35 cellular contexts compared by ENCODE assay signal in genomic region chr4:165605811-165606210, GRCh38.
"Had no signal": no experiment of that assay in that cellular context is flagged by ENCODE, and none has a peak within 500 bp of the region (broad histone marks: within the 10 kb centered on the region; RNA-seq: fewer than 3 reads in every experiment).

No MANE protein-coding gene starts in this region.

- H3K36me3 ChIP-seq: ascending aorta, cardiac muscle cell had no signal

- H3K9me3 ChIP-seq: ascending aorta had no signal

- H3K4me3 ChIP-seq: ascending aorta, cardiac muscle cell had no signal

- H3K27ac ChIP-seq: ascending aorta, cardiac muscle cell, VCaP had no signal

- H3K36me3 Mint-ChIP-seq: activated CD8-positive, alpha-beta memory T cell treated with anti-CD3 and anti-CD28 coated beads, Interleukin-2, amount 10 ng/mL, durations not matched to agents 7 days and 5 days; activated naive CD4-positive, alpha-beta T cell treated with anti-CD3 and anti-CD28 coated beads, Interleukin-2, amount 10 ng/mL, durations not matched to agents 7 days and 5 days; activated naive CD4-positive, alpha-beta T cell treated with anti-CD3 and anti-CD28 coated beads, Interleukin-2, amount 50 U/mL, for 24 hours; activated naive CD8-positive, alpha-beta T cell; activated naive CD8-positive, alpha-beta T cell treated with anti-CD3 and anti-CD28 coated beads, Interleukin-2, amount 10 ng/mL, durations not matched to agents 7 days and 5 days; brain had no signal

- H3K27ac Mint-ChIP-seq: activated B cell treated with CpG ODN at 0.5 μM for 24 hours; activated CD4-positive, alpha-beta memory T cell treated with anti-CD3 and anti-CD28 coated beads, Interleukin-2, amount 10 ng/mL, durations not matched to agents 7 days and 5 days; activated CD4-positive, alpha-beta T cell treated with anti-CD3 and anti-CD28 coated beads, Interleukin-2, amount 10 ng/mL, durations not matched to agents 7 days and 5 days; activated CD8-positive, alpha-beta memory T cell treated with anti-CD3 and anti-CD28 coated beads, Interleukin-2, amount 10 ng/mL, durations not matched to agents 7 days and 5 days; activated CD8-positive, alpha-beta T cell treated with anti-CD3 and anti-CD28 coated beads, Interleukin-2, amount 10 ng/mL, durations not matched to agents 7 days and 5 days; activated naive CD4-positive, alpha-beta T cell treated with anti-CD3 and anti-CD28 coated beads, Interleukin-2, amount 10 ng/mL, durations not matched to agents 7 days and 5 days; activated naive CD4-positive, alpha-beta T cell treated with anti-CD3 and anti-CD28 coated beads, Interleukin-2, amount 50 U/mL, for 24 hours; activated naive CD8-positive, alpha-beta T cell; activated naive CD8-positive, alpha-beta T cell treated with anti-CD3 and anti-CD28 coated beads, Interleukin-2, amount 10 ng/mL, durations not matched to agents 7 days and 5 days; activated naive CD8-positive, alpha-beta T cell treated with anti-CD3 and anti-CD28 coated beads, Interleukin-2, amount 50 U/mL, for 24 hours; activated T-cell treated with anti-CD3 and anti-CD28 coated beads, Interleukin-2, amount 50 U/mL, for 24 hours; activated T-helper 2 cell treated with anti-CD3 and anti-CD28 coated beads, Interferon-gamma antibody, Interleukin-2, Interleukin-4, amounts not matched to agents 10 μg/mL and 5 μg/mL and 100 μg/mL, durations not matched to agents 14 hours and 24 hours and 36 hours; brain; T-helper 1 cell treated with Interleukin-12 subunit alpha and Interleukin-12 subunit beta and Interleukin-4 antibody, amounts not matched to agents 30 μg/mL and 1 μg/mL, for 36 hours; T-helper 2 cell treated with Interferon-gamma antibody and Interleukin-4, amounts not matched to agents 5 μg/mL and 100 μg/mL, for 36 hours had no signal

- H3K27me3 ChIP-seq: ascending aorta, cardiac muscle cell had no signal

- FAIRE-seq: TTC549 had no signal

- H3K27me3 Mint-ChIP-seq: activated B cell treated with CpG ODN at 0.5 μM for 24 hours; activated CD4-positive, alpha-beta memory T cell treated with anti-CD3 and anti-CD28 coated beads, Interleukin-2, amount 10 ng/mL, durations not matched to agents 7 days and 5 days; activated CD8-positive, alpha-beta memory T cell treated with anti-CD3 and anti-CD28 coated beads, Interleukin-2, amount 10 ng/mL, durations not matched to agents 7 days and 5 days; activated naive CD4-positive, alpha-beta T cell treated with anti-CD3 and anti-CD28 coated beads, Interleukin-2, amount 10 ng/mL, durations not matched to agents 7 days and 5 days; activated naive CD4-positive, alpha-beta T cell treated with anti-CD3 and anti-CD28 coated beads, Interleukin-2, amount 50 U/mL, for 24 hours; activated naive CD8-positive, alpha-beta T cell; activated naive CD8-positive, alpha-beta T cell treated with anti-CD3 and anti-CD28 coated beads, Interleukin-2, amount 10 ng/mL, durations not matched to agents 7 days and 5 days; activated naive CD8-positive, alpha-beta T cell treated with anti-CD3 and anti-CD28 coated beads, Interleukin-2, amount 50 U/mL, for 24 hours; activated T-cell treated with anti-CD3 and anti-CD28 coated beads, Interleukin-2, amount 50 U/mL, for 24 hours; central memory CD8-positive, alpha-beta T cell had no signal

- H3K4me3 Mint-ChIP-seq: activated B cell treated with CpG ODN at 0.5 μM for 24 hours; activated CD4-positive, alpha-beta memory T cell treated with anti-CD3 and anti-CD28 coated beads, Interleukin-2, amount 10 ng/mL, durations not matched to agents 7 days and 5 days; activated CD4-positive, alpha-beta T cell treated with anti-CD3 and anti-CD28 coated beads, Interleukin-2, amount 10 ng/mL, durations not matched to agents 7 days and 5 days; activated CD8-positive, alpha-beta memory T cell treated with anti-CD3 and anti-CD28 coated beads, Interleukin-2, amount 10 ng/mL, durations not matched to agents 7 days and 5 days; activated CD8-positive, alpha-beta T cell treated with anti-CD3 and anti-CD28 coated beads, Interleukin-2, amount 10 ng/mL, durations not matched to agents 7 days and 5 days; activated naive CD4-positive, alpha-beta T cell treated with anti-CD3 and anti-CD28 coated beads, Interleukin-2, amount 10 ng/mL, durations not matched to agents 7 days and 5 days; activated naive CD4-positive, alpha-beta T cell treated with anti-CD3 and anti-CD28 coated beads, Interleukin-2, amount 50 U/mL, for 24 hours; activated naive CD8-positive, alpha-beta T cell; activated naive CD8-positive, alpha-beta T cell treated with anti-CD3 and anti-CD28 coated beads, Interleukin-2, amount 10 ng/mL, durations not matched to agents 7 days and 5 days; activated naive CD8-positive, alpha-beta T cell treated with anti-CD3 and anti-CD28 coated beads, Interleukin-2, amount 50 U/mL, for 24 hours; activated T-cell treated with anti-CD3 and anti-CD28 coated beads, Interleukin-2, amount 50 U/mL, for 24 hours; brain; central memory CD8-positive, alpha-beta T cell; T-helper 1 cell treated with Interleukin-12 subunit alpha and Interleukin-12 subunit beta and Interleukin-4 antibody, amounts not matched to agents 30 μg/mL and 1 μg/mL, for 36 hours; T-helper 2 cell treated with Interferon-gamma antibody and Interleukin-4, amounts not matched to agents 5 μg/mL and 100 μg/mL, for 36 hours had no signal

- H3K4me1 ChIP-seq: ascending aorta had no signal

- H3K4me1 Mint-ChIP-seq: activated B cell treated with CpG ODN at 0.5 μM for 24 hours; activated naive CD4-positive, alpha-beta T cell treated with anti-CD3 and anti-CD28 coated beads, Interleukin-2, amount 10 ng/mL, durations not matched to agents 7 days and 5 days; activated naive CD4-positive, alpha-beta T cell treated with anti-CD3 and anti-CD28 coated beads, Interleukin-2, amount 50 U/mL, for 24 hours; activated naive CD8-positive, alpha-beta T cell treated with anti-CD3 and anti-CD28 coated beads, Interleukin-2, amount 50 U/mL, for 24 hours; central memory CD8-positive, alpha-beta T cell had no signal

- ATAC-seq: activated CD8-positive, alpha-beta memory T cell treated with anti-CD3 and anti-CD28 coated beads, Interleukin-2, amount 10 ng/mL, durations not matched to agents 7 days and 5 days; activated CD8-positive, alpha-beta T cell treated with anti-CD3 and anti-CD28 coated beads, Interleukin-2, amount 10 ng/mL, durations not matched to agents 7 days and 5 days; activated naive CD8-positive, alpha-beta T cell treated with anti-CD3 and anti-CD28 coated beads, Interleukin-2, amount 50 U/mL, for 24 hours had no signal

- DNase-seq: activated B cell treated with CpG ODN at 0.5 μM for 24 hours; activated CD4-positive, alpha-beta memory T cell treated with anti-CD3 and anti-CD28 coated beads, Interleukin-2, amount 10 ng/mL, durations not matched to agents 7 days and 5 days; activated CD4-positive, alpha-beta T cell treated with anti-CD3 and anti-CD28 coated beads for 4 hours; activated CD4-positive, alpha-beta T cell treated with anti-CD3 and anti-CD28 coated beads, Interleukin-2, amount 10 ng/mL, durations not matched to agents 7 days and 5 days; activated CD4-positive, alpha-beta T cell treated with anti-CD3 and anti-CD28 coated beads, Interleukin-2, amount 50 U/mL, for 48 hours; activated CD4-positive, CD25-positive, alpha-beta regulatory T cell treated with anti-CD3 and anti-CD28 coated beads, Interleukin-2, amount 50 U/mL, for 72 hours; activated CD8-positive, alpha-beta memory T cell treated with anti-CD3 and anti-CD28 coated beads for 24 hours; activated CD8-positive, alpha-beta memory T cell treated with anti-CD3 and anti-CD28 coated beads, Interleukin-2, amount 10 ng/mL, durations not matched to agents 7 days and 5 days; activated CD8-positive, alpha-beta memory T cell treated with anti-CD3 and anti-CD28 coated beads, Interleukin-2, amount 50 U/mL, for 48 hours; activated CD8-positive, alpha-beta T cell treated with anti-CD3 and anti-CD28 coated beads, Interleukin-2, amount 10 ng/mL, durations not matched to agents 7 days and 5 days; activated effector memory CD4-positive, alpha-beta T cell treated with Interleukin-2 at 50 U/mL for 16 hours; activated gamma-delta T cell; activated naive CD4-positive, alpha-beta T cell treated with anti-CD3 and anti-CD28 coated beads, Interleukin-2, amount 10 ng/mL, durations not matched to agents 7 days and 5 days; activated naive CD4-positive, alpha-beta T cell treated with Interleukin-2 at 50 U/mL for 16 hours; activated naive CD8-positive, alpha-beta T cell treated with anti-CD3 and anti-CD28 coated beads, Interleukin-2, amount 10 ng/mL, durations not matched to agents 7 days and 5 days; activated naive CD8-positive, alpha-beta T cell treated with anti-CD3 and anti-CD28 coated beads, Interleukin-2, amount 50 U/mL, for 24 hours; activated T-cell treated with anti-CD3 and anti-CD28 coated beads, Interleukin-2, amount 50 U/mL, for 24 hours; activated T-cell treated with anti-CD3 and anti-CD28 coated beads, Interleukin-2, amount 50 U/mL, for 48 hours; amygdala; caudate nucleus; cerebellar nuclear complex; T-helper 1 cell; T-helper 2 cell; T-helper 9 cell had no signal

- H3K9me3 Mint-ChIP-seq: activated CD4-positive, alpha-beta memory T cell treated with anti-CD3 and anti-CD28 coated beads, Interleukin-2, amount 10 ng/mL, durations not matched to agents 7 days and 5 days; activated CD4-positive, alpha-beta T cell treated with anti-CD3 and anti-CD28 coated beads, Interleukin-2, amount 10 ng/mL, durations not matched to agents 7 days and 5 days; activated naive CD4-positive, alpha-beta T cell treated with anti-CD3 and anti-CD28 coated beads, Interleukin-2, amount 10 ng/mL, durations not matched to agents 7 days and 5 days; activated naive CD8-positive, alpha-beta T cell treated with anti-CD3 and anti-CD28 coated beads, Interleukin-2, amount 10 ng/mL, durations not matched to agents 7 days and 5 days; activated T-cell treated with anti-CD3 and anti-CD28 coated beads, Interleukin-2, amount 50 U/mL, for 24 hours; activated T-helper 2 cell treated with anti-CD3 and anti-CD28 coated beads, Interferon-gamma antibody, Interleukin-2, Interleukin-4, amounts not matched to agents 10 μg/mL and 5 μg/mL and 100 μg/mL, durations not matched to agents 14 hours and 24 hours and 36 hours; T-helper 2 cell treated with Interferon-gamma antibody and Interleukin-4, amounts not matched to agents 5 μg/mL and 100 μg/mL, for 36 hours had no signal
